Comparison of ENCODE assay signal across 9 cellular contexts in genomic region chr1:47128854-47129253, GRCh38. TPM values are rescaled to one million over a fixed set of nuclear protein-coding genes. Genes with fewer than 3 reads are reported as not detected.
"Had no signal": no experiment of that assay in that cellular context is flagged by ENCODE, and none has a peak within 500 bp of the region (broad histone marks: within the 10 kb centered on the region; RNA-seq: fewer than 3 reads in every experiment).

No MANE protein-coding gene starts in this region.

RNA-seq across cellular contexts. Expression of gene CYP4A22, which starts 8.4 kb away (rescaled TPM):
- total RNA-seq: activated CD4-positive, alpha-beta memory T cell treated with anti-CD3 and anti-CD28 coated beads, Interleukin-2, amount 10 ng/mL, durations not matched to agents 7 days and 5 days; activated CD4-positive, alpha-beta T cell treated with anti-CD3 and anti-CD28 coated beads for 36 hours; activated CD8-positive, alpha-beta memory T cell treated with anti-CD3 and anti-CD28 coated beads for 36 hours; activated naive CD4-positive, alpha-beta T cell treated with anti-CD3 and anti-CD28 coated beads for 36 hours; activated T-helper 17 cell treated with anti-CD3 and anti-CD28 coated beads, Interleukin-2, amount 50 U/mL, for 72 hours; astrocyte; cardiac septum; SJSA1; T-helper 1 cell treated with Interleukin-12 subunit alpha and Interleukin-12 subunit beta and Interleukin-4 antibody, amounts not matched to agents 30 ng/mL and 1 ng/mL, for 36 hours had no signal
